17 cellular contexts compared by ENCODE assay signal in genomic region chr3:139227827-139228226, GRCh38.
"Had no signal": no experiment of that assay in that cellular context is flagged by ENCODE, and none has a peak within 500 bp of the region (broad histone marks: within the 10 kb centered on the region; RNA-seq: fewer than 3 reads in every experiment).

No MANE protein-coding gene starts in this region.

- H3K4me1 Mint-ChIP-seq: immature natural killer cell had no signal

- H3K4me3 ChIP-seq: lung, right atrium auricular region, stomach, upper lobe of left lung, uterus had no signal

- H3K27me3 Mint-ChIP-seq: dendritic cell treated with granulocyte-macrophage colony-stimulating factor and Interleukin-4, amounts not matched to agents 40 ng/mL and 50 ng/mL, for 4 days had no signal

- H3K4me3 Mint-ChIP-seq: dendritic cell treated with granulocyte-macrophage colony-stimulating factor and Interleukin-4, amounts not matched to agents 40 ng/mL and 50 ng/mL, for 4 days; immature natural killer cell; nephron had no signal

- H3K9me3 ChIP-seq: neutrophil, right atrium auricular region, stomach, upper lobe of left lung, uterus had no signal

- H3K27ac ChIP-seq: foreskin keratinocyte, neutrophil, right atrium auricular region, stomach, upper lobe of left lung, uterus had no signal

- FAIRE-seq: colon, kidney, small intestine had no signal

- H3K4me1 ChIP-seq: foreskin keratinocyte, upper lobe of left lung, uterus had no signal

- H3K36me3 Mint-ChIP-seq: immature natural killer cell had no signal

- H3K36me3 ChIP-seq: neutrophil, right atrium auricular region, stomach, upper lobe of left lung, uterus had no signal

- H3K27me3 ChIP-seq: foreskin keratinocyte, neutrophil, right atrium auricular region, stomach, upper lobe of left lung, uterus had no signal

- DNase-seq: cerebellar nuclear complex; foreskin keratinocyte; immature natural killer cell; kidney; posterior cingulate gyrus; small intestine; stimulated activated CD4-positive, alpha-beta T cell treated with anti-CD3 and anti-CD28 coated beads, Interleukin-12 subunit alpha, Interleukin-12 subunit beta, amount 100 ng/mL, for 4 hours; stimulated activated naive CD4-positive, alpha-beta T cell had no signal

- H3K9me3 Mint-ChIP-seq: dendritic cell treated with granulocyte-macrophage colony-stimulating factor and Interleukin-4, amounts not matched to agents 40 ng/mL and 50 ng/mL, for 4 days; immature natural killer cell; nephron had no signal

- H3K27ac Mint-ChIP-seq: dendritic cell treated with granulocyte-macrophage colony-stimulating factor and Interleukin-4, amounts not matched to agents 40 ng/mL and 50 ng/mL, for 4 days; immature natural killer cell had no signal
